22 cellular contexts compared by ENCODE assay signal in the genomic region with DNA sequence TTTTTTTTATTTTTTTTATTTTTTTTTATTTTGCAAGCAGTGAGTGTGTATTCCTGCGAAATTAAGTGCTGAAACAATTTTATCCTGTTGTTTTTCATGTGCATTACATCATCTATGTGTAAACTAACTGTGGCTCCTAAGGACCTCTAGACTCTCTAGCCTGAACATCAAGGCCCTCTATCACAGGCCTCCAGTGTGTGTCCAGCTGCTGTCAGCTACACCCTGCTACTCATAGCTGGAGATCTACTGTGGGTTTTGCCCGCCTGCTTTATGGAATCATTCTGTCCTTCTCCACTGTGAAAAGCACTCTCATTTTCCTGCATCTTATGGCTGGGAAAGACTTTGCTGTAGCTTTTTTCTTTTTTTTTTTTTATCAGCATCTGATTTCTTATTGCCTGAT.
DNase-seq lines count a peak whose midpoint lies in the region; ATAC-seq and TF ChIP-seq lines count a peak whose summit lies in the region.
"Had no signal": no experiment of that assay in that cellular context is flagged by ENCODE, and none has a peak within 500 bp of the region (broad histone marks: within the 10 kb centered on the region; RNA-seq: fewer than 3 reads in every experiment).

No MANE protein-coding gene starts in this region.

- no peaks in the 10 kb centered on the region for H3K9me3 Mint-ChIP-seq in chondrocyte (ENCODE audit: low read depth)
- H3K9me3 Mint-ChIP-seq in activated CD8-positive, alpha-beta T cell treated with anti-CD3 and anti-CD28 coated beads, Interleukin-2, amount 10 ng/mL, durations not matched to agents 7 days and 5 days (ENCODE audit: insufficient read depth): no peaks in the 10 kb centered on the region
- H3K9me3 Mint-ChIP-seq: nephron progenitor cell; stimulated activated naive CD8-positive, alpha-beta T cell treated with anti-CD3 and anti-CD28 coated beads, Interleukin-15, Interleukin-2, amounts not matched to agents 100 ng/mL and 50 ng/mL, for 24 hours had no signal

- no peak for ATAC-seq in activated CD8-positive, alpha-beta T cell treated with anti-CD3 and anti-CD28 coated beads, Interleukin-2, amount 10 ng/mL, durations not matched to agents 7 days and 5 days
- ATAC-seq: CD8-positive, alpha-beta T cell; Right ventricle myocardium inferior had no signal

- TF ChIP-seq CTCF in chondrocyte (IDR thresholded peaks at IDR 0.05): no peak

- H3K4me1 Mint-ChIP-seq in chondrocyte (ENCODE audit: low read depth): peaks cover 2% of the 10 kb centered on the region
- no peaks in the 10 kb centered on the region for H3K4me1 Mint-ChIP-seq in activated CD8-positive, alpha-beta T cell treated with anti-CD3 and anti-CD28 coated beads, Interleukin-2, amount 10 ng/mL, durations not matched to agents 7 days and 5 days (ENCODE audit: low read depth)
- H3K4me1 Mint-ChIP-seq: activated CD4-positive, alpha-beta T cell treated with anti-CD3 and anti-CD28 coated beads, Interleukin-2, amount 10 ng/mL, durations not matched to agents 7 days and 5 days; B cell had no signal

- CTCF ChIA-PET in activated CD8-positive, alpha-beta T cell treated with anti-CD3 and anti-CD28 coated beads, Interleukin-2, amount 10 ng/mL, durations not matched to agents 7 days and 5 days (lab: Charles Lee): no interaction called here

- peak; percentile 35 for DNase-seq in COR-L47 (lab: John Stamatoyannopoulos, UW)
- peak; percentile 73 for DNase-seq in NCI-H146 (lab: John Stamatoyannopoulos, UW)
- DNase-seq in NCI-H345 treated with DMSO at 0.1 percent for 48 hours (lab: John Stamatoyannopoulos, UW; ENCODE audit: unreplicated experiment): peak; percentile 62
- peak; percentile 5 for DNase-seq in amniotic epithelial cell (ENCODE audit: low read depth)
- DNase-seq in chondrocyte (ENCODE audit: low spot score): no peak
- DNase-seq in hypothalamus (lab: John Stamatoyannopoulos, UW): no peak
- no peak for DNase-seq in activated CD8-positive, alpha-beta T cell treated with anti-CD3 and anti-CD28 coated beads, Interleukin-2, amount 10 ng/mL, durations not matched to agents 7 days and 5 days
- DNase-seq: activated CD4-positive, alpha-beta T cell treated with anti-CD3 and anti-CD28 coated beads, Interleukin-2, amount 10 ng/mL, durations not matched to agents 7 days and 5 days; activated naive CD4-positive, alpha-beta T cell treated with Interleukin-2 at 50 U/mL for 16 hours; activated T-cell treated with anti-CD3 and anti-CD28 coated beads, Interleukin-2, amount 50 U/mL, for 48 hours; CD8-positive, alpha-beta T cell; colonic mucosa; DMS79; effector CD8-positive, alpha-beta T cell; GDM1; nephron progenitor cell; T-helper 9 cell; tibial artery; WERI-Rb-1 had no signal

- H3K36me3 Mint-ChIP-seq in chondrocyte (ENCODE audit: low read depth): no peaks in the 10 kb centered on the region
- H3K36me3 Mint-ChIP-seq in activated CD8-positive, alpha-beta T cell treated with anti-CD3 and anti-CD28 coated beads, Interleukin-2, amount 10 ng/mL, durations not matched to agents 7 days and 5 days (ENCODE audit: low read depth): no peaks in the 10 kb centered on the region
- H3K36me3 Mint-ChIP-seq: CD8-positive, alpha-beta T cell had no signal

- no peak overlapping the region for H3K27ac Mint-ChIP-seq in chondrocyte (ENCODE audit: unreplicated experiment)
- no peak overlapping the region for H3K27ac Mint-ChIP-seq in activated CD8-positive, alpha-beta T cell treated with anti-CD3 and anti-CD28 coated beads, Interleukin-2, amount 10 ng/mL, durations not matched to agents 7 days and 5 days
- H3K27ac Mint-ChIP-seq: activated CD4-positive, alpha-beta T cell treated with anti-CD3 and anti-CD28 coated beads, Interleukin-2, amount 10 ng/mL, durations not matched to agents 7 days and 5 days; B cell; CD8-positive, alpha-beta T cell; nephron progenitor cell; stimulated activated naive CD8-positive, alpha-beta T cell treated with anti-CD3 and anti-CD28 coated beads, Interleukin-15, Interleukin-2, amounts not matched to agents 100 ng/mL and 50 ng/mL, for 24 hours had no signal

- POLR2A ChIA-PET in activated CD8-positive, alpha-beta T cell treated with anti-CD3 and anti-CD28 coated beads, Interleukin-2, amount 10 ng/mL, durations not matched to agents 7 days and 5 days (lab: Charles Lee): no interaction called here

- H3K27me3 Mint-ChIP-seq in chondrocyte (ENCODE audit: low read depth): no peaks in the 10 kb centered on the region
- no peaks in the 10 kb centered on the region for H3K27me3 Mint-ChIP-seq in activated CD8-positive, alpha-beta T cell treated with anti-CD3 and anti-CD28 coated beads, Interleukin-2, amount 10 ng/mL, durations not matched to agents 7 days and 5 days (ENCODE audit: low read depth)
- H3K27me3 Mint-ChIP-seq: activated CD4-positive, alpha-beta T cell treated with anti-CD3 and anti-CD28 coated beads, Interleukin-2, amount 10 ng/mL, durations not matched to agents 7 days and 5 days; stimulated activated naive CD8-positive, alpha-beta T cell treated with anti-CD3 and anti-CD28 coated beads, Interleukin-15, Interleukin-2, amounts not matched to agents 100 ng/mL and 50 ng/mL, for 24 hours had no signal

- H3K4me3 Mint-ChIP-seq in chondrocyte (ENCODE audit: unreplicated experiment): no peak overlapping the region
- H3K4me3 Mint-ChIP-seq in activated CD8-positive, alpha-beta T cell treated with anti-CD3 and anti-CD28 coated beads, Interleukin-2, amount 10 ng/mL, durations not matched to agents 7 days and 5 days: no peak overlapping the region
- H3K4me3 Mint-ChIP-seq: activated CD4-positive, alpha-beta T cell treated with anti-CD3 and anti-CD28 coated beads, Interleukin-2, amount 10 ng/mL, durations not matched to agents 7 days and 5 days; B cell; CD8-positive, alpha-beta T cell; nephron progenitor cell; stimulated activated naive CD8-positive, alpha-beta T cell treated with anti-CD3 and anti-CD28 coated beads, Interleukin-15, Interleukin-2, amounts not matched to agents 100 ng/mL and 50 ng/mL, for 24 hours had no signal

Comparison
In these comparisons a context has a peak if more than half of its experiments do, and no peak if none do; other contexts are left out.
1. DNase-seq: peak in COR-L47 (single experiment), NCI-H146 (single experiment), NCI-H345 treated with DMSO at 0.1 percent for 48 hours (single experiment) and amniotic epithelial cell (single experiment); none in chondrocyte (single experiment), hypothalamus (0 of 51) and activated CD8-positive, alpha-beta T cell treated with anti-CD3 and anti-CD28 coated beads, Interleukin-2, amount 10 ng/mL, durations not matched to agents 7 days and 5 days (single experiment).